Comparison of ENCODE assay signal across 9 cellular contexts in genomic region chr9:1939926-1940368, GRCh38.
DNase-seq lines count a peak whose midpoint lies in the region; ATAC-seq and TF ChIP-seq lines count a peak whose summit lies in the region.
"Had no signal": no experiment of that assay in that cellular context is flagged by ENCODE, and none has a peak within 500 bp of the region (broad histone marks: within the 10 kb centered on the region; RNA-seq: fewer than 3 reads in every experiment).

No MANE protein-coding gene starts in this region.

- TF ChIP-seq CTCF in RWPE1 (conservative IDR thresholded peaks at IDR 0.05; ENCODE audit: low read depth) (peak; percentile 20; the same call in 1 of the 2 replicates), nephron (IDR thresholded peaks at IDR 0.05; ENCODE audit: unreplicated experiment in 3 of 3) (peak; percentile 39 to 59 (median 49))

- no peaks in the 10 kb centered on the region for H3K36me3 Mint-ChIP-seq in nephron (ENCODE audit: low read depth)

- H3K9me3 Mint-ChIP-seq in nephron, result peaks cover 5% of the 10 kb centered on the region

- no peak overlapping the region for H3K4me3 Mint-ChIP-seq in nephron

- POLR2A ChIA-PET in RWPE1 (lab: Yijun Ruan, JAX; ENCODE audit: low non-redundant PET), result no interaction called here

- no peaks in the 10 kb centered on the region for H3K4me1 Mint-ChIP-seq in nephron

- no peak overlapping the region for H3K27ac Mint-ChIP-seq in nephron

- no peaks in the 10 kb centered on the region for H3K27me3 Mint-ChIP-seq in nephron (ENCODE audit: low read depth)

- H3K27ac ChIP-seq in RWPE1, result no peak overlapping the region
- H3K27ac ChIP-seq: thoracic aorta had no signal

- peak; percentile 77 for ATAC-seq in GM21723 (IDR thresholded peaks at IDR 0.05; ENCODE audit: unreplicated experiment)

- peak; percentile 13 to 14 for DNase-seq in activated CD4-positive, alpha-beta T cell treated with anti-CD3 and anti-CD28 coated beads for 24 hours (ENCODE audit: low read depth in 2 of 2)
- DNase-seq in activated CD4-positive, alpha-beta T cell treated with anti-CD3 and anti-CD28 coated beads for 1 hour, result no peak
- DNase-seq in HuH-7 (ENCODE audit: low spot score), result peak; percentile 15
- peak; percentile 1 for DNase-seq in RWPE1 (ENCODE audit: low spot score)
- peak; percentile 19 for DNase-seq in central memory CD4-positive, alpha-beta T cell
- no peak for DNase-seq in hepatic stellate cell (ENCODE audit: low spot score)

- CTCF ChIA-PET in RWPE1 (lab: Yijun Ruan, JAX), result no interaction called here

Comparison
In these comparisons a context has a peak if more than half of its experiments do, and no peak if none do; other contexts are left out.
1. DNase-seq: peak in activated CD4-positive, alpha-beta T cell treated with anti-CD3 and anti-CD28 coated beads for 24 hours (2 of 2), HuH-7 (single experiment), RWPE1 (single experiment) and central memory CD4-positive, alpha-beta T cell (single experiment); none in activated CD4-positive, alpha-beta T cell treated with anti-CD3 and anti-CD28 coated beads for 1 hour (single experiment) and hepatic stellate cell (single experiment).